9 cellular contexts compared by ENCODE assay signal in genomic region chr5:159098285-159099048, GRCh38. TPM values are rescaled to one million over a fixed set of nuclear protein-coding genes. Genes with fewer than 3 reads are reported as not detected.
DNase-seq lines count a peak whose midpoint lies in the region; ATAC-seq, FAIRE-seq and TF ChIP-seq lines count a peak whose summit lies in the region.
"Had no signal": no experiment of that assay in that cellular context is flagged by ENCODE, and none has a peak within 500 bp of the region (broad histone marks: within the 10 kb centered on the region; RNA-seq: fewer than 3 reads in every experiment).

No MANE protein-coding gene starts in this region.

- CTCF ChIA-PET in activated CD8-positive, alpha-beta memory T cell treated with anti-CD3 and anti-CD28 coated beads, Interleukin-2, amount 10 ng/mL, durations not matched to agents 7 days and 5 days (lab: Charles Lee), result interaction anchor here (1.4 kb wide), 2 partner anchors 8 to 403 kb away, joined by 3 to 6 read pairs; no protein-coding TSS in a partner anchor

- H3K27ac Mint-ChIP-seq in activated CD8-positive, alpha-beta memory T cell treated with anti-CD3 and anti-CD28 coated beads, Interleukin-2, amount 10 ng/mL, durations not matched to agents 7 days and 5 days, result no peak overlapping the region
- H3K27ac Mint-ChIP-seq in astrocyte (ENCODE audit: unreplicated experiment), result peak overlapping the region; percentile 41

- WGBS in lower leg skin, 2 donors, result 9 to 19% methylated on average over 8 of the region's 9 CpGs
- 9 to 12% methylated on average over 8 of the region's 9 CpGs for WGBS in tibial nerve, 2 donors

- no peak for TF ChIP-seq POLR2A in lower leg skin (IDR thresholded peaks at IDR 0.05)
- TF ChIP-seq POLR2A in tibial nerve (IDR thresholded peaks at IDR 0.05), result no peak

- TF ChIP-seq EP300 in tibial nerve (IDR thresholded peaks at IDR 0.05), result peak in 1 of 2 donors; percentile 7

- peaks cover 87% of the 10 kb centered on the region for H3K27me3 Mint-ChIP-seq in activated CD8-positive, alpha-beta memory T cell treated with anti-CD3 and anti-CD28 coated beads, Interleukin-2, amount 10 ng/mL, durations not matched to agents 7 days and 5 days
- peaks cover 65% of the 10 kb centered on the region for H3K27me3 Mint-ChIP-seq in astrocyte (ENCODE audit: low read depth, unreplicated experiment)

- H3K27me3 ChIP-seq in astrocyte (ENCODE audit: insufficient read depth, low read length), result peaks cover 33% of the 10 kb centered on the region
- H3K27me3 ChIP-seq in tibial nerve, result peaks cover 0 to 44% of the 10 kb centered on the region in 2 donors

- H3K9me3 ChIP-seq in astrocyte (ENCODE audit: insufficient read depth, low read depth, low read length) (no peaks in the 10 kb centered on the region), tibial nerve (no peaks in the 10 kb centered on the region)

- intact Hi-C loops in lower leg skin (cut with DNase I; ENCODE audit: low total_unique reads), result no loop called here

- no peak for DNase-seq in activated CD8-positive, alpha-beta memory T cell treated with anti-CD3 and anti-CD28 coated beads, Interleukin-2, amount 10 ng/mL, durations not matched to agents 7 days and 5 days
- DNase-seq in activated CD8-positive, alpha-beta memory T cell treated with anti-CD3 and anti-CD28 coated beads, Interleukin-2, amount 50 U/mL, for 48 hours, result no peak
- DNase-seq in astrocyte (ENCODE audit: low read depth), result no peak
- DNase-seq in lower leg skin (ENCODE audit: low spot score in 2 of 2), result no peak
- DNase-seq in tibial nerve (ENCODE audit: low spot score in 2 of 2), result no peak
- DNase-seq in kidney glomerular epithelial cell (lab: John Stamatoyannopoulos, UW), result no peak
- DNase-seq: COR-L47 had no signal

- peak overlapping the region; percentile 58 for H2AFZ ChIP-seq in astrocyte (ENCODE audit: low read depth, low read length)

- TF ChIP-seq CTCF in astrocyte (IDR thresholded peaks at IDR 0.05; ENCODE audit: insufficient read depth, low read depth, low read length) (no peak), lower leg skin (IDR thresholded peaks at IDR 0.05) (no peak), tibial nerve (IDR thresholded peaks at IDR 0.05) (no peak)

- H3K27ac ChIP-seq in astrocyte (ENCODE audit: low read depth, low read length), result peak overlapping the region; percentile 65
- peak overlapping the region; percentile 64 to 93 (median 85) for H3K27ac ChIP-seq in tibial nerve

- no peaks in the 10 kb centered on the region for H3K36me3 Mint-ChIP-seq in activated CD8-positive, alpha-beta memory T cell treated with anti-CD3 and anti-CD28 coated beads, Interleukin-2, amount 10 ng/mL, durations not matched to agents 7 days and 5 days
- H3K36me3 Mint-ChIP-seq in astrocyte (ENCODE audit: low read depth, unreplicated experiment), result no peaks in the 10 kb centered on the region

- H3K9me3 Mint-ChIP-seq in activated CD8-positive, alpha-beta memory T cell treated with anti-CD3 and anti-CD28 coated beads, Interleukin-2, amount 10 ng/mL, durations not matched to agents 7 days and 5 days (ENCODE audit: low read depth), result no peaks in the 10 kb centered on the region
- H3K9me3 Mint-ChIP-seq in astrocyte (ENCODE audit: unreplicated experiment), result no peaks in the 10 kb centered on the region

- peaks cover 33% of the 10 kb centered on the region for H3K79me2 ChIP-seq in astrocyte (ENCODE audit: insufficient read depth, low read length)

- H3K4me1 ChIP-seq in astrocyte (ENCODE audit: insufficient read depth, low read length) (peaks cover 16% of the 10 kb centered on the region), tibial nerve (peaks cover 0 to 38% (median 0%) of the 10 kb centered on the region in 4 donors)

- H3K36me3 ChIP-seq in astrocyte (ENCODE audit: insufficient read depth, low read length), result no peaks in the 10 kb centered on the region
- no peaks in the 10 kb centered on the region for H3K36me3 ChIP-seq in tibial nerve

- FAIRE-seq in astrocyte (lab: Jason Lieb, UNC), result no peak

- H3K9ac ChIP-seq in astrocyte (ENCODE audit: low read length), result peak overlapping the region; percentile 89

- H3K4me3 ChIP-seq in astrocyte (ENCODE audit: insufficient read depth, low read depth, low read length) (peak overlapping the region; percentile 67), lower leg skin (ENCODE audit: low read depth, poor library complexity, severe bottlenecking) (peak overlapping the region; percentile 46), tibial nerve (peak overlapping the region; percentile 42 to 75 (median 56))

- H4K20me1 ChIP-seq in astrocyte (ENCODE audit: insufficient read depth, low read length), result peaks cover 4% of the 10 kb centered on the region

- peaks cover 30% of the 10 kb centered on the region for H3K4me1 Mint-ChIP-seq in activated CD8-positive, alpha-beta memory T cell treated with anti-CD3 and anti-CD28 coated beads, Interleukin-2, amount 10 ng/mL, durations not matched to agents 7 days and 5 days
- H3K4me1 Mint-ChIP-seq in astrocyte (ENCODE audit: low read depth, unreplicated experiment), result peaks cover 8% of the 10 kb centered on the region

- H3K4me3 Mint-ChIP-seq in activated CD8-positive, alpha-beta memory T cell treated with anti-CD3 and anti-CD28 coated beads, Interleukin-2, amount 10 ng/mL, durations not matched to agents 7 days and 5 days, result peak overlapping the region; percentile 77
- H3K4me3 Mint-ChIP-seq in astrocyte (ENCODE audit: unreplicated experiment), result peak overlapping the region; percentile 83

- peak overlapping the region; percentile 95 for H3K4me2 ChIP-seq in astrocyte (ENCODE audit: low read length)

- no peak for ATAC-seq in activated CD8-positive, alpha-beta memory T cell treated with anti-CD3 and anti-CD28 coated beads, Interleukin-2, amount 10 ng/mL, durations not matched to agents 7 days and 5 days
- ATAC-seq in HG02610 (IDR thresholded peaks at IDR 0.05; ENCODE audit: unreplicated experiment) (no peak), GM21528 (IDR thresholded peaks at IDR 0.05; ENCODE audit: low FRiP score, unreplicated experiment) (no peak)

RNA-seq across cellular contexts. Expression of gene EBF1, which starts 1.2 kb away (rescaled TPM):
- under 1 TPM in 1 of 2 experiments, not detected in 1; 0.54 TPM for total RNA-seq in activated CD8-positive, alpha-beta memory T cell treated with anti-CD3 and anti-CD28 coated beads, Interleukin-2, amount 10 ng/mL, durations not matched to agents 7 days and 5 days
- 2.0 and 2.5 TPM in 2 replicates for total RNA-seq in astrocyte
- 10 to 100 TPM in 2 of 4 donors, 1 to 10 TPM in 2; 3.7 to 16.5 (median 9.3) TPM for total RNA-seq in lower leg skin
- total RNA-seq in tibial nerve, result 10 to 100 TPM; 47.4 to 76.5 (median 53.9) TPM
